Comparison of ENCODE assay signal across 15 cellular contexts in the genomic region with DNA sequence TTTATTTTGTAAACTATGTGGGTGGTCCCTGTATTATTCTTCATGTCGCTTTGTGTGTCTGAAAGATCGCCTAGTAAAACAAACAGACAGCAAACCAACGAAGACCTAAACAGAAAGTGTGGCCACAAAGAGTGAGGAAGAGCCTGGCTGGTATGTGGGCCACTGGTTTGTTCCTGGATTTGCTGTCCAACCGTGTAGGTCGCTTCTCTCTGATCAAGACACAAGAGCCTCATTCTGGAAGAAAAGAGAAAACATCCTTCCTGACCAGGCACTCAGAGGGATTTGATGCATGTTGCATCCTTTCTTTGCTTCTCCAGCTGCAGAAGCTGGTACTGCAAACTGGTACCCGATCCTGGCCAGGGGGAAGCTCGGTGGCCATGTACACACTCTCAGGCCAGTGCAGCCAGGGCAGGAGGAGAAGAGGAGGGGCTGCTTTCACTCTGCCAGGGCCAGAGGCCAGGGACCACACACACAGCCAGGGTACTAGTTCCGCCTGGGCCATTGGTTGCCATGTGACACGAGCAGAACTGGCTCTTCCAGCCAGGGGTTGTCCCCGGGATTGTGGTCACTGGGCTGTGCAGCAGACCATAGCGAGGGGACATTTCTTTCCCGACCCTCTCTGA. TPM values are rescaled to one million over a fixed set of nuclear protein-coding genes. Genes with fewer than 3 reads are reported as not detected.
DNase-seq lines count a peak whose midpoint lies in the region; ATAC-seq, FAIRE-seq and TF ChIP-seq lines count a peak whose summit lies in the region.
"Had no signal": no experiment of that assay in that cellular context is flagged by ENCODE, and none has a peak within 500 bp of the region (broad histone marks: within the 10 kb centered on the region; RNA-seq: fewer than 3 reads in every experiment).

No MANE protein-coding gene starts in this region.

- no peak for TF ChIP-seq CTCF in activated CD8-positive, alpha-beta T cell treated with anti-CD3 and anti-CD28 coated beads for 36 hours (IDR thresholded peaks at IDR 0.05)

- no peaks in the 10 kb centered on the region for H3K27me3 ChIP-seq in CD8-positive, alpha-beta memory T cell (ENCODE audit: insufficient read depth, low read length, poor library complexity, severe bottlenecking)

- no peak overlapping the region for H3K27ac ChIP-seq in CD8-positive, alpha-beta memory T cell (ENCODE audit: low read depth, low read length)
- H3K27ac ChIP-seq: epithelial cell of prostate, RWPE1 had no signal

- no peaks in the 10 kb centered on the region for H3K9me3 ChIP-seq in CD8-positive, alpha-beta memory T cell (ENCODE audit: low read length)

- peaks cover 37% of the 10 kb centered on the region for H3K4me1 Mint-ChIP-seq in activated CD8-positive, alpha-beta T cell treated with anti-CD3 and anti-CD28 coated beads for 36 hours (ENCODE audit: low read depth)
- H3K4me1 Mint-ChIP-seq in CD8-positive, alpha-beta memory T cell: peaks cover 51 to 65% (median 52%) of the 10 kb centered on the region in 3 donors

- CTCF ChIA-PET in activated CD8-positive, alpha-beta T cell treated with anti-CD3 and anti-CD28 coated beads for 36 hours (lab: Charles Lee): no interaction called here
- CTCF ChIA-PET in CD8-positive, alpha-beta memory T cell (lab: Charles Lee): no interaction called here

- no peak overlapping the region for H3K4me3 ChIP-seq in CD8-positive, alpha-beta memory T cell (ENCODE audit: low read length)

- no peak overlapping the region for H3K27ac Mint-ChIP-seq in activated CD8-positive, alpha-beta T cell treated with anti-CD3 and anti-CD28 coated beads for 36 hours
- H3K27ac Mint-ChIP-seq in CD8-positive, alpha-beta memory T cell: peak overlapping the region in 4 of 8 donors; percentile 66 to 90 (median 80)
- H3K27ac Mint-ChIP-seq: activated naive CD8-positive, alpha-beta T cell treated with anti-CD3 and anti-CD28 coated beads, Interleukin-2, amount 10 ng/mL, durations not matched to agents 7 days and 5 days had no signal

- peaks cover 43% of the 10 kb centered on the region for H3K4me1 ChIP-seq in CD8-positive, alpha-beta memory T cell (ENCODE audit: insufficient read depth, low read length)

- no peaks in the 10 kb centered on the region for H3K27me3 Mint-ChIP-seq in activated CD8-positive, alpha-beta T cell treated with anti-CD3 and anti-CD28 coated beads for 36 hours
- H3K27me3 Mint-ChIP-seq in CD8-positive, alpha-beta memory T cell: no peaks in the 10 kb centered on the region

- H3K36me3 ChIP-seq in CD8-positive, alpha-beta memory T cell (ENCODE audit: insufficient read depth, low read length): no peaks in the 10 kb centered on the region

- intact Hi-C loops in activated CD8-positive, alpha-beta T cell treated with anti-CD3 and anti-CD28 coated beads for 36 hours (cut with micrococcal nuclease): no loop called here

- DNase-seq in DMS114 treated with DMSO at 0.1 percent for 48 hours (lab: John Stamatoyannopoulos, UW; ENCODE audit: unreplicated experiment) (peak; percentile 27), RCC 7860 (ENCODE audit: low spot score) (peak; percentile 39), fibroblast of peridontal ligament (ENCODE audit: extremely low read depth) (peak; percentile 9), pons (ENCODE audit: low spot score) (peak; percentile 74), NCI-H187 treated with DMSO at 0.1 percent for 48 hours (lab: John Stamatoyannopoulos, UW) (no peak)
- no peak for DNase-seq in activated CD8-positive, alpha-beta T cell treated with anti-CD3 and anti-CD28 coated beads for 36 hours
- DNase-seq in CD8-positive, alpha-beta memory T cell: no peak
- DNase-seq: activated CD4-positive, alpha-beta T cell treated with anti-CD3 and anti-CD28 coated beads for 4 hours; activated naive CD8-positive, alpha-beta T cell treated with anti-CD3 and anti-CD28 coated beads, Interleukin-2, amount 10 ng/mL, durations not matched to agents 7 days and 5 days; NCI-H1436 had no signal

- no peak for FAIRE-seq in RCC 7860 (lab: Jason Lieb, UNC)

- POLR2A ChIA-PET in activated CD8-positive, alpha-beta T cell treated with anti-CD3 and anti-CD28 coated beads for 36 hours (lab: Charles Lee): no interaction called here
- POLR2A ChIA-PET in CD8-positive, alpha-beta memory T cell (lab: Charles Lee): no interaction called here

- ATAC-seq in HG02840 (IDR thresholded peaks at IDR 0.05; ENCODE audit: low FRiP score, unreplicated experiment): no peak
- no peak for ATAC-seq in activated CD8-positive, alpha-beta T cell treated with anti-CD3 and anti-CD28 coated beads for 36 hours
- ATAC-seq: right cardiac atrium had no signal

- H3K9me3 Mint-ChIP-seq in activated CD8-positive, alpha-beta T cell treated with anti-CD3 and anti-CD28 coated beads for 36 hours: no peaks in the 10 kb centered on the region
- no peaks in the 10 kb centered on the region for H3K9me3 Mint-ChIP-seq in CD8-positive, alpha-beta memory T cell
- H3K9me3 Mint-ChIP-seq: activated naive CD8-positive, alpha-beta T cell treated with anti-CD3 and anti-CD28 coated beads, Interleukin-2, amount 10 ng/mL, durations not matched to agents 7 days and 5 days had no signal

- H3K4me3 Mint-ChIP-seq in activated CD8-positive, alpha-beta T cell treated with anti-CD3 and anti-CD28 coated beads for 36 hours: no peak overlapping the region
- peak overlapping the region in 2 of 7 donors; percentile 12 to 33 for H3K4me3 Mint-ChIP-seq in CD8-positive, alpha-beta memory T cell
- H3K4me3 Mint-ChIP-seq: activated naive CD8-positive, alpha-beta T cell treated with anti-CD3 and anti-CD28 coated beads, Interleukin-2, amount 10 ng/mL, durations not matched to agents 7 days and 5 days had no signal

- H3K36me3 Mint-ChIP-seq in activated CD8-positive, alpha-beta T cell treated with anti-CD3 and anti-CD28 coated beads for 36 hours (ENCODE audit: low read depth): peaks cover 7% of the 10 kb centered on the region
- peaks cover 0 to 19% (median 6%) of the 10 kb centered on the region in 3 donors for H3K36me3 Mint-ChIP-seq in CD8-positive, alpha-beta memory T cell

RNA-seq across cellular contexts. Expression of a gene that starts 3.8 kb away (rescaled TPM):
- 10 to 100 TPM; 14.6 to 16.2 TPM for total RNA-seq in activated CD8-positive, alpha-beta T cell treated with anti-CD3 and anti-CD28 coated beads for 36 hours
- total RNA-seq in CD8-positive, alpha-beta memory T cell: 10 to 100 TPM; 15.7 to 16.7 TPM
- 11.3 TPM for polyA plus RNA-seq in CD8-positive, alpha-beta memory T cell
- total RNA-seq: kidney epithelial cell, right cardiac atrium had no signal
- polyA plus RNA-seq: right cardiac atrium had no signal

RNA-seq across cellular contexts. Expression of a gene that starts 27.0 kb away (rescaled TPM):
- total RNA-seq in activated CD8-positive, alpha-beta T cell treated with anti-CD3 and anti-CD28 coated beads for 36 hours: 10 to 100 TPM; 21.5 TPM
- 10 to 100 TPM; 29.9 to 30.0 TPM for total RNA-seq in CD8-positive, alpha-beta memory T cell
- polyA plus RNA-seq in CD8-positive, alpha-beta memory T cell: 31.9 TPM

Comparison
In these comparisons a context has a peak if more than half of its experiments do, and no peak if none do; other contexts are left out.
1. DNase-seq: peak in DMS114 treated with DMSO at 0.1 percent for 48 hours (single experiment), RCC 7860 (single experiment), fibroblast of peridontal ligament (single experiment) and pons (single experiment); none in NCI-H187 treated with DMSO at 0.1 percent for 48 hours (single experiment), activated CD8-positive, alpha-beta T cell treated with anti-CD3 and anti-CD28 coated beads for 36 hours (single experiment) and CD8-positive, alpha-beta memory T cell (0 of 5).